ENCODE assay signal across 8 cellular contexts in the genomic region with DNA sequence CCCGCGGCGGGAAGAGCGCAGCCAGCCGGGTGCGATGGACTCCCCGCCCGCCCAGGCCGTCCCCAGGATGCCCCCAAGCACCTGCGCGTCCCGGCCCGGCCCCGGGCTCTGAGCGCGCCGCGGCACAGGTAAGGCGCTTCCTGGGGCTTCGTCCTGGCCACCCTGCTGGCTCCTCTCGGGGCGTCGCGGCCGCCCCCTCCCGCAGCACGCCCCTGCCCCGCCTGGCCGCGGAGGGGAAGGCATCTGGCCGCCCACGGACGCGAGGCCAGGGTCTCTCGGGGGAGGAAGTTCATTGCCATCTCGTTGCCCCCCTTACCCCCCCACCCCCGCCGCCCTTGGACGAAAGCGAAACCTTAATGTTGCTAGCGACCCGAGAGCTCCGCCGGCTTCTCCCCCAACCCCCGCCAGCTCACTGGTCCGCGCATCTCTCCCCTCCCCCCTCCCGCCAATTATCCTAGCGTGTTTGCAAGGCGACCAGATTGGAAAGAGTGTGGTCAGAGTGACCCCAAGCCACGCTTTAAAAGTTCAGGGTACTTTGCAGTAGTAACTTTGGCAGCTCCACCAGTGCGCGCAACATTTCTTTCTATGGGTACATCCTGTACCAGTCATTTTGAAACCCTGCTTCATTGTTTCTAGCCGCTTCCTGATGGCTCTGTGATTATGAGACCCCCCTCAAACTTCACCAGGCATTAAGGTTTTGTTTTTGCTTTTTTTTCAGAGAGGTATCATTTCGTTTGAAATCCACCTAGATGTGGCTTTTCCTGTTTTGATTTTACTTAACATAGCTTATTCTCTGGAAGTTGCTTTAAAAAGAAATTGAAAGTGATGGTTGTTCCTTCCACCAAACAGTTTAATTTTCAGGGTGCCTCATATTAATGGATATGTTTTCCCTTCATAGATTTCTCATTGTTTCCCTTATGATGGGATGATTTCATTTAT. TPM values are rescaled to one million over a fixed set of nuclear protein-coding genes. Genes with fewer than 3 reads are reported as not detected.
DNase-seq lines count a peak whose midpoint lies in the region; ATAC-seq and TF ChIP-seq lines count a peak whose summit lies in the region.

No MANE protein-coding gene starts in this region.

- peak; percentile 65 for ATAC-seq in HG02973 (IDR thresholded peaks at IDR 0.05; ENCODE audit: unreplicated experiment)
- ATAC-seq in Right ventricle myocardium superior (ENCODE audit: poor library complexity), result peak; percentile 35

- H2AFZ ChIP-seq in OCI-LY3 (ENCODE audit: low read depth, low read length), result 0 out of 2 replicates have a peak overlapping the region, but pooled peaks have one; percentile 69

- H3K4me1 ChIP-seq in OCI-LY3 (ENCODE audit: low read length) (peaks cover 55% of the 10 kb centered on the region), prostate gland (replicated peaks) (no peaks in the 10 kb centered on the region), uterus (peaks cover 0 to 9% of the 10 kb centered on the region in 2 donors)

- peaks cover 5% of the 10 kb centered on the region; the same call in 1 of the 2 replicates for H3K79me2 ChIP-seq in OCI-LY3 (ENCODE audit: low read length)

- no peak for TF ChIP-seq CTCF in OCI-LY3 (IDR thresholded peaks at IDR 0.05; ENCODE audit: low read depth, low read length)
- TF ChIP-seq CTCF in prostate gland (IDR thresholded peaks at IDR 0.05), result no peak
- TF ChIP-seq CTCF in uterus (IDR thresholded peaks at IDR 0.05), result peak in 2 of 4 experiments; percentile 21 to 27

- H3K27ac ChIP-seq in OCI-LY3 (ENCODE audit: low read length), result peak overlapping the region; percentile 60
- peak overlapping the region; percentile 81 to 90 for H3K27ac ChIP-seq in prostate gland
- peak overlapping the region; percentile 92 to 94 for H3K27ac ChIP-seq in uterus

- peak; percentile 66 for DNase-seq in SIG-M5 treated with dmso at 0.1 percent for 504 hours (lab: John Stamatoyannopoulos, UW; ENCODE audit: unreplicated experiment)
- DNase-seq in SIG-M5 (lab: John Stamatoyannopoulos, UW), result no peak
- peak; percentile 84 for DNase-seq in activated effector memory CD4-positive, alpha-beta T cell treated with anti-CD3 and anti-CD28 coated beads, Interleukin-2, amount 50 U/mL, for 16 hours
- DNase-seq in Right ventricle myocardium superior, result peak; percentile 50
- peak; percentile 56 for DNase-seq in prostate gland (ENCODE audit: low spot score)
- DNase-seq in uterus, result peak; percentile 48 to 69

- intact Hi-C loops in Right ventricle myocardium superior (cut with DNase I), result loop anchor here (10.0 kb wide), 2 partner anchors 83 to 143 kb away; no protein-coding TSS in a partner anchor
- intact Hi-C loops in prostate gland (cut with DNase I), result loop anchor here (2.0 to 10.0 kb wide), 4 partner anchors 65 to 287 kb away; partner anchors contain the start of gene PGM2
- intact Hi-C loops in uterus (cut with DNase I; ENCODE audit: low total_unique reads), result loop anchor here (10.0 kb wide), 2 partner anchors 83 to 143 kb away; no protein-coding TSS in a partner anchor

- H3K4me2 ChIP-seq in OCI-LY3 (ENCODE audit: low read length), result peak overlapping the region; percentile 87

- H3K4me3 ChIP-seq in OCI-LY3 (ENCODE audit: low read length) (peak overlapping the region; percentile 82), prostate gland (peak overlapping the region; percentile 86 to 93), uterus (peak overlapping the region; percentile 61 to 64)

- H3K36me3 ChIP-seq in OCI-LY3 (replicated peaks; ENCODE audit: low read depth, low read length), result no peaks in the 10 kb centered on the region
- no peaks in the 10 kb centered on the region for H3K36me3 ChIP-seq in prostate gland
- no peaks in the 10 kb centered on the region for H3K36me3 ChIP-seq in uterus

- H3K9me3 ChIP-seq in OCI-LY3 (ENCODE audit: insufficient read depth, low read length), result no peaks in the 10 kb centered on the region
- H3K9me3 ChIP-seq in prostate gland, result no peaks in the 10 kb centered on the region
- H3K9me3 ChIP-seq in uterus, result no peaks in the 10 kb centered on the region

- no peak for TF ChIP-seq POLR2A in prostate gland (IDR thresholded peaks at IDR 0.05)
- peak in 1 of 2 donors; percentile 38 for TF ChIP-seq POLR2A in uterus (IDR thresholded peaks at IDR 0.05)

- 2% methylated on average over 41 of the region's 55 CpGs for WGBS in prostate gland

- peaks cover 9% of the 10 kb centered on the region for H3K27me3 ChIP-seq in OCI-LY3 (ENCODE audit: low read depth, low read length)
- H3K27me3 ChIP-seq in prostate gland (replicated peaks; ENCODE audit: insufficient read depth), result no peaks in the 10 kb centered on the region
- H3K27me3 ChIP-seq in uterus, result no peaks in the 10 kb centered on the region

- H3K9ac ChIP-seq in OCI-LY3 (ENCODE audit: low read length), result peak overlapping the region; percentile 81

- peaks cover 12% of the 10 kb centered on the region for H4K20me1 ChIP-seq in OCI-LY3 (ENCODE audit: insufficient read depth, low read length)

RNA-seq across cellular contexts. Expression of gene TBC1D1, which starts 0.6 kb away (rescaled TPM):
- total RNA-seq in Right ventricle myocardium superior (125 TPM), prostate gland (100 to 1,000 TPM in 1 of 2 donors, 10 to 100 TPM in 1; 49.8 to 129 TPM), uterus (100 to 1,000 TPM; 172 to 402 (median 236) TPM)
